In the genomic region with DNA sequence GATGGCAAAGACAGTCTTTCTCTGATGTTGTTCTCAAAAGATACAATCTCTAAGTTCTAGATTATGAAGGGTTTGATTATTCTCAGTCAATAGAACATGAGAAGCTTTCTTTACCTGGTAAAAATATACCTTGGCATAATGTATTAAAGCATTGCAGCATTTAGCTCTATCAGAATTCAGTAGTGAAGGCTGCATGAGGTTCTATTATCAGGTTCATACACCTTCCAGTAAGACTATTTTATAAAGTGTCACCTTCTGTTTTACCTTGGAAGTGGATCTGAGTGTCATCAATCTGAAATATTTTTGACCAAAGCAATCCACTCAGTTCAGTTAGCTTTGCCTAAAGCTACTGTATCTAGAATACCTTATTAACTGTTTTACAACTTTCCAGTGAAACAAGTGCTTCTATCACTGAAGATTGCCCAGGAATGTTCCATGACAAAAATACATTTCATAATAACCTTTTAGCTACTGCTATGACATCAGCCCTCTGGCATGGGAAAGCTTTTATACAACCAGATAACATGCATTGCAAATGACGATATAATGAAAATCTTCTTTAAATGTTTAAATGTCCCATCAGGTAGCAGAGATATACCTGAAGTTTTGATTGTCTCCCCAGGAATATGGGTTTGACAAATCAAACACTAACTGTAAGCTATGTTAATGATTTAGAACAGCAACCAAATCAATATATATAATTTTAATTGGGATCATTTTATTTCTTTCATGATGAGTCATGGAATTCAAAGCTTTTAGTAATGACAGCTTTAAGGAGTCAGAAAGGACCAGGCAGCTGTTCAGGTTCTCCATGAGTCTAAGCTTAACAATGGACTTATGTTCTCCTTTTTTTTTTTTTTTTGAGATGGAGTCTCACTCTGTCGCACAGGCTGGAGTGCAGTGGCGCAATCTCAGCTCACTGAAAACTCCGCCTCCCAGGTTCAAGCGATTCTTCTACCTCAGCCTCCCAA, we compare ENCODE assay signal across 2 cellular contexts.
TF ChIP-seq lines count a peak whose summit lies in the region.

No MANE protein-coding gene starts in this region.

TF ChIP-seq in IMR-90, 13 proteins besides CTCF, POLR2A, EP300 and RAD21:
- no peak for TF ChIP-seq NFE2L2 (IDR thresholded peaks at IDR 0.05; ENCODE audit: low read depth, low read length)
- no peak for TF ChIP-seq RFX5 (IDR thresholded peaks at IDR 0.05; ENCODE audit: low read depth, low read length)
- TF ChIP-seq MXI1 (IDR thresholded peaks at IDR 0.05; ENCODE audit: borderline replicate concordance, low read depth, low read length): no peak
- TF ChIP-seq MAFK (IDR thresholded peaks at IDR 0.05; ENCODE audit: low read depth, low read length): no peak
- no peak for TF ChIP-seq FOS (IDR thresholded peaks at IDR 0.05; ENCODE audit: low read depth, low read length)
- TF ChIP-seq RCOR1 (IDR thresholded peaks at IDR 0.05; ENCODE audit: insufficient replicate concordance, low read length): no peak
- no peak for TF ChIP-seq MAZ (IDR thresholded peaks at IDR 0.05; ENCODE audit: borderline replicate concordance, low read depth, low read length)
- no peak for TF ChIP-seq CEBPB (IDR thresholded peaks at IDR 0.05; ENCODE audit: low read depth, low read length)
- TF ChIP-seq CHD1 (IDR thresholded peaks at IDR 0.05; ENCODE audit: low read depth, low read length): no peak
- no peak for TF ChIP-seq SMC3 (IDR thresholded peaks at IDR 0.05; ENCODE audit: low read depth, low read length)
- TF ChIP-seq, protein P1, sequence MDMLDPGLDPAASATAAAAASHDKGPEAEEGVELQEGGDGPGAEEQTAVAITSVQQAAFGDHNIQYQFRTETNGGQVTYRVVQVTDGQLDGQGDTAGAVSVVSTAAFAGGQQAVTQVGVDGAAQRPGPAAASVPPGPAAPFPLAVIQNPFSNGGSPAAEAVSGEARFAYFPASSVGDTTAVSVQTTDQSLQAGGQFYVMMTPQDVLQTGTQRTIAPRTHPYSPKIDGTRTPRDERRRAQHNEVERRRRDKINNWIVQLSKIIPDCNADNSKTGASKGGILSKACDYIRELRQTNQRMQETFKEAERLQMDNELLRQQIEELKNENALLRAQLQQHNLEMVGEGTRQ (IDR thresholded peaks at IDR 0.05; ENCODE audit: low read depth, low read length): no peak
- no peak for TF ChIP-seq ELK1 (IDR thresholded peaks at IDR 0.05; ENCODE audit: borderline replicate concordance, low read depth, low read length)
- TF ChIP-seq BHLHE40 (IDR thresholded peaks at IDR 0.05; ENCODE audit: low read depth, low read length): no peak

TF ChIP-seq in HEK293T, 16 proteins besides CTCF, POLR2A, EP300 and RAD21:
- TF ChIP-seq BHLHE40 (IDR thresholded peaks at IDR 0.05; ENCODE audit: borderline replicate concordance) (no peak), ELF4 (IDR thresholded peaks at IDR 0.05) (no peak), ARNT (IDR thresholded peaks at IDR 0.05) (no peak), NFRKB (IDR thresholded peaks at IDR 0.05) (no peak)
- TF ChIP-seq, protein P2, sequence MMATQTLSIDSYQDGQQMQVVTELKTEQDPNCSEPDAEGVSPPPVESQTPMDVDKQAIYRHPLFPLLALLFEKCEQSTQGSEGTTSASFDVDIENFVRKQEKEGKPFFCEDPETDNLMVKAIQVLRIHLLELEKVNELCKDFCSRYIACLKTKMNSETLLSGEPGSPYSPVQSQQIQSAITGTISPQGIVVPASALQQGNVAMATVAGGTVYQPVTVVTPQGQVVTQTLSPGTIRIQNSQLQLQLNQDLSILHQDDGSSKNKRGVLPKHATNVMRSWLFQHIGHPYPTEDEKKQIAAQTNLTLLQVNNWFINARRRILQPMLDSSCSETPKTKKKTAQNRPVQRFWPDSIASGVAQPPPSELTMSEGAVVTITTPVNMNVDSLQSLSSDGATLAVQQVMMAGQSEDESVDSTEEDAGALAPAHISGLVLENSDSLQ (IDR thresholded peaks at IDR 0.05): no peak
